ENCODE assay signal across 9 cellular contexts in the genomic region with DNA sequence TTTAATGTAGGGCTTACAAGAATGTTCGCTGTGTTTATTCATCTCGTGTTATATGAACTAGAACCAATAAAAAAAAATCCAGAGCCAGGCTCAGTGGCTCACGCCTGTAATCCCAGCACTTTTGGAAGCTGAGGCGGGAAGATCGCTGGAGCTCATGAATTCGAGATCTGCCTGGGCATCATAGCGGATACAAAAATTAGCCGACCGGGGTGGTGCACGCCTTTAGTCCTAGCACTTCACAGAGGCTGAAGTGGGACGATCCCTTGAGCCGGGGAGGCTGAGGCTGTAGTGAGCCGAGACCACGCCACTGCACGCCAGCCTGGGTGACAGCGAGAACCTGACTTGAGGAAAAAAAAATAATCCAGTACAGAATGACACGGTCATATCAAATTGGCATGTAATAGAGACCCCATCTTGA. TPM values are rescaled to one million over a fixed set of nuclear protein-coding genes. Genes with fewer than 3 reads are reported as not detected.
DNase-seq lines count a peak whose midpoint lies in the region; ATAC-seq and TF ChIP-seq lines count a peak whose summit lies in the region.
"Had no signal": no experiment of that assay in that cellular context is flagged by ENCODE, and none has a peak within 500 bp of the region (broad histone marks: within the 10 kb centered on the region; RNA-seq: fewer than 3 reads in every experiment).

No MANE protein-coding gene starts in this region.

- H3K4me3 ChIP-seq in BLaER1 treated with 17β-estradiol and CSF1 and Interleukin-3, amounts not matched to agents 10 nM and 100 nM, result peak overlapping the region; percentile 64 to 83 (median 72)
- peak overlapping the region; percentile 57 for H3K4me3 ChIP-seq in astrocyte of the cerebellum (ENCODE audit: low read depth, low read length)
- H3K4me3 ChIP-seq in left lung, result peak overlapping the region; percentile 52 to 62
- peak overlapping the region; percentile 74 to 91 (median 83) for H3K4me3 ChIP-seq in subcutaneous abdominal adipose tissue (ENCODE audit: low read depth in 1 of 5, low read length in 5 of 5)

- TF ChIP-seq CTCF in astrocyte of the cerebellum (IDR thresholded peaks at IDR 0.05; ENCODE audit: low read depth, low read length, missing control alignments) (no peak), left lung (IDR thresholded peaks at IDR 0.05) (no peak)

- peaks cover 0 to 10% (median 7%) of the 10 kb centered on the region in 11 experiments; a peak in 14 of 22 replicates for H3K9me3 ChIP-seq in BLaER1 treated with 17β-estradiol and CSF1 and Interleukin-3, amounts not matched to agents 10 nM and 100 nM (replicated peaks in 1 of 11)
- H3K9me3 ChIP-seq in left lung (no peaks in the 10 kb centered on the region), subcutaneous abdominal adipose tissue (ENCODE audit: control insufficient read depth in 5 of 5, low read length in 5 of 5) (no peaks in the 10 kb centered on the region)

- ATAC-seq in GM21390 (IDR thresholded peaks at IDR 0.05; ENCODE audit: unreplicated experiment), result peak; percentile 13
- peak; percentile 18 for ATAC-seq in left lung

- H3K4me1 ChIP-seq in BLaER1 treated with 17β-estradiol and CSF1 and Interleukin-3, amounts not matched to agents 10 nM and 100 nM, result peaks cover 35 to 62% (median 51%) of the 10 kb centered on the region in 10 experiments
- H3K4me1 ChIP-seq in left lung (peaks cover 8 to 34% of the 10 kb centered on the region in 2 donors), subcutaneous abdominal adipose tissue (ENCODE audit: control insufficient read depth in 5 of 5, insufficient read depth in 5 of 5, low read length in 5 of 5) (peaks cover 0 to 39% (median 35%) of the 10 kb centered on the region in 5 donors)

- H3K4me2 ChIP-seq in BLaER1 treated with 17β-estradiol and CSF1 and Interleukin-3, amounts not matched to agents 10 nM and 100 nM, result peak overlapping the region; percentile 87 to 99 (median 96)

- DNase-seq in NCI-H748 treated with DMSO at 0.1 percent for 48 hours (lab: John Stamatoyannopoulos, UW) (peak; percentile 60), astrocyte of the cerebellum (ENCODE audit: low read depth) (no peak), left lung (no peak), hypothalamus (lab: John Stamatoyannopoulos, UW) (no peak), 8988T (no peak)

- intact Hi-C loops in left lung (cut with DNase I), result no loop called here

- no peaks in the 10 kb centered on the region for H3K36me3 ChIP-seq in BLaER1 treated with 17β-estradiol and CSF1 and Interleukin-3, amounts not matched to agents 10 nM and 100 nM
- H3K36me3 ChIP-seq in left lung (no peaks in the 10 kb centered on the region), subcutaneous abdominal adipose tissue (ENCODE audit: control insufficient read depth in 5 of 5, insufficient read depth in 5 of 5, low read length in 5 of 5) (no peaks in the 10 kb centered on the region)

- peak overlapping the region; percentile 44 to 97 (median 92); a peak in 21 of 22 replicates for H3K27ac ChIP-seq in BLaER1 treated with 17β-estradiol and CSF1 and Interleukin-3, amounts not matched to agents 10 nM and 100 nM
- H3K27ac ChIP-seq in left lung (peak overlapping the region; percentile 0 to 75), subcutaneous abdominal adipose tissue (ENCODE audit: low read depth, low read length) (no peak overlapping the region)

- in situ Hi-C loops in astrocyte of the cerebellum (cut with HindIII; ENCODE audit: low sequenced_read_pairs), result loop anchor here (5.0 kb wide), 1 partner anchor 44 kb away; a partner anchor contains a TSS

- H3K9ac ChIP-seq in BLaER1 treated with 17β-estradiol and CSF1 and Interleukin-3, amounts not matched to agents 10 nM and 100 nM, result peak overlapping the region; percentile 78 to 95 (median 89)
- H3K9ac ChIP-seq in subcutaneous abdominal adipose tissue (ENCODE audit: low read length in 5 of 5), result peak overlapping the region in 2 of 5 donors; percentile 63 to 86

- H3K27me3 ChIP-seq in BLaER1 treated with 17β-estradiol and CSF1 and Interleukin-3, amounts not matched to agents 10 nM and 100 nM, result no peaks in the 10 kb centered on the region
- H3K27me3 ChIP-seq in left lung (peaks cover 0 to 52% of the 10 kb centered on the region in 2 donors), subcutaneous abdominal adipose tissue (ENCODE audit: control insufficient read depth in 5 of 5, insufficient read depth in 4 of 5, low read length in 5 of 5) (peaks cover 0 to 10% (median 0%) of the 10 kb centered on the region in 5 donors)

- peaks cover 0 to 8% (median 0%) of the 10 kb centered on the region in 11 experiments; a peak in 3 of 22 replicates for H4K20me1 ChIP-seq in BLaER1 treated with 17β-estradiol and CSF1 and Interleukin-3, amounts not matched to agents 10 nM and 100 nM

RNA-seq across cellular contexts. Expression of a gene that starts 46.2 kb away (rescaled TPM):
- not detected for total RNA-seq in left lung
- total RNA-seq: HT1080 had no signal
